In genomic region chr15:90211440-90212168, GRCh38 we compare ENCODE assay signal across 10 cellular contexts. TPM values are rescaled to one million over a fixed set of nuclear protein-coding genes. Genes with fewer than 3 reads are reported as not detected.
A peak's percentile ranks its signal among the peaks of the same experiment; 100 is the strongest.
DNase-seq lines count a peak whose midpoint lies in the region; ATAC-seq and TF ChIP-seq lines count a peak whose summit lies in the region.
"Had no signal": no experiment of that assay in that cellular context is flagged by ENCODE, and none has a peak within 500 bp of the region (broad histone marks: within the 10 kb centered on the region; RNA-seq: fewer than 3 reads in every experiment).

No MANE protein-coding gene starts in this region.

- H3K27ac Mint-ChIP-seq in H9 = peak overlapping the region in 2 of 3 experiments; percentile 70 to 81; a peak in 2 of 7 replicates
- H3K27ac Mint-ChIP-seq in stimulated activated naive CD8-positive, alpha-beta T cell treated with anti-CD3 and anti-CD28 coated beads, Interleukin-15, amount 100 ng/mL, for 72 hours = no peak overlapping the region

- no peak overlapping the region for H2BK5ac ChIP-seq in H9 (ENCODE audit: insufficient read length, low read length)

- H4K20me1 ChIP-seq in H9 (ENCODE audit: control insufficient read depth, insufficient read depth, insufficient read length) = no peaks in the 10 kb centered on the region

- no peaks in the 10 kb centered on the region for H3K27me3 ChIP-seq in H9 (ENCODE audit: insufficient read depth, low read length)

- H4K91ac ChIP-seq in H9 (ENCODE audit: insufficient read length, low read depth, low read length) = peak overlapping the region; percentile 47

- no peak overlapping the region for H3K4me3 Mint-ChIP-seq in H9
- H3K4me3 Mint-ChIP-seq in stimulated activated naive CD8-positive, alpha-beta T cell treated with anti-CD3 and anti-CD28 coated beads, Interleukin-15, amount 100 ng/mL, for 72 hours = no peak overlapping the region
- H3K4me3 Mint-ChIP-seq: nephron had no signal

- no peak overlapping the region for H4K8ac ChIP-seq in H9 (replicated peaks; ENCODE audit: insufficient read length, low read depth, low read length)

- H2AK5ac ChIP-seq in H9 (ENCODE audit: insufficient read length, low read length) = no peak overlapping the region

- H3K4me2 ChIP-seq in H9 (ENCODE audit: insufficient read depth, insufficient read length, low read length) = no peak overlapping the region

- H3T11ph ChIP-seq in H9 (ENCODE audit: low read length) = no peak overlapping the region

- H3K9me3 Mint-ChIP-seq in H9 = no peaks in the 10 kb centered on the region
- H3K9me3 Mint-ChIP-seq in stimulated activated naive CD8-positive, alpha-beta T cell treated with anti-CD3 and anti-CD28 coated beads, Interleukin-15, amount 100 ng/mL, for 72 hours = no peaks in the 10 kb centered on the region
- H3K9me3 Mint-ChIP-seq: nephron had no signal

- peaks cover 4% of the 10 kb centered on the region for H3K23me2 ChIP-seq in H9 (ENCODE audit: insufficient read length, low read depth, low read length, poor library complexity, severe bottlenecking)

- WGBS in H9 (ENCODE audit: extremely low coverage, insufficient read length, low lambda C conversion rate) = no CpG with 5 or more reads among the region's 13 CpGs

- TF ChIP-seq CTCF in H9 (conservative IDR thresholded peaks at IDR 0.05) = no peak

- no peak overlapping the region for H3K4ac ChIP-seq in H9 (ENCODE audit: low read depth, low read length)

- H3K36me3 Mint-ChIP-seq in H9 (ENCODE audit: insufficient read depth in 1 of 3, low read depth in 3 of 3) = peaks cover 7 to 17% (median 14%) of the 10 kb centered on the region in 3 experiments; a peak in 5 of 7 replicates

- no peak overlapping the region for H3K4me3 ChIP-seq in skin epidermis

- H3K4me1 ChIP-seq in H9 (ENCODE audit: insufficient read depth, low read length) = no peaks in the 10 kb centered on the region

- no peaks in the 10 kb centered on the region for H3K27me3 Mint-ChIP-seq in H9 (ENCODE audit: low read depth)
- H3K27me3 Mint-ChIP-seq in stimulated activated naive CD8-positive, alpha-beta T cell treated with anti-CD3 and anti-CD28 coated beads, Interleukin-15, amount 100 ng/mL, for 72 hours = no peaks in the 10 kb centered on the region

- H2BK20ac ChIP-seq in H9 (ENCODE audit: low read depth, low read length, poor library complexity, severe bottlenecking) = no peak overlapping the region

- H2BK12ac ChIP-seq in H9 (ENCODE audit: insufficient read length, low read depth, low read length) = no peak overlapping the region

- H3K27ac ChIP-seq in H9 (ENCODE audit: insufficient read length, low read depth, low read length) = no peak overlapping the region
- peak overlapping the region in 20 of 21 experiments; percentile 52 to 92 (median 82) for H3K27ac ChIP-seq in skin epidermis

- no peak overlapping the region for H3K18ac ChIP-seq in H9 (ENCODE audit: insufficient read length, low read depth, low read length)

- no peak for ATAC-seq in GM19351 (IDR thresholded peaks at IDR 0.05; ENCODE audit: unreplicated experiment)
- ATAC-seq in stimulated activated naive CD8-positive, alpha-beta T cell treated with anti-CD3 and anti-CD28 coated beads, Interleukin-15, amount 100 ng/mL, for 72 hours = no peak

- H2BK120ac ChIP-seq in H9 (ENCODE audit: low read depth, low read length, poor library complexity, severe bottlenecking) = no peak overlapping the region

- H3K56ac ChIP-seq in H9 (ENCODE audit: insufficient read length, low read depth, low read length) = no peak overlapping the region

- no peak overlapping the region for H3K9ac ChIP-seq in H9 (ENCODE audit: extremely low read depth, insufficient read length, low read length)

- H3K9me3 ChIP-seq in H9 (ENCODE audit: control insufficient read depth, low read depth, low read length) = no peaks in the 10 kb centered on the region

- H3K79me2 ChIP-seq in H9 (ENCODE audit: insufficient read depth, low read length) = peaks cover under 1% of the 10 kb centered on the region; the same call in 1 of the 2 replicates

- H3K23ac ChIP-seq in H9 (ENCODE audit: insufficient read length, low read depth, low read length) = no peak overlapping the region

- H2AFZ ChIP-seq in H9 (ENCODE audit: low read length) = no peak overlapping the region

- no peaks in the 10 kb centered on the region for H3K79me1 ChIP-seq in H9 (ENCODE audit: insufficient read depth, low read depth, low read length, poor library complexity, severe bottlenecking)

- DNase-seq in H9 = no peak
- DNase-seq in amniotic stem cell (lab: John Stamatoyannopoulos, UW) = peak; percentile 18
- DNase-seq in hepatic stellate cell (ENCODE audit: low spot score) = peak; percentile 90
- DNase-seq in cerebellar nuclear complex (lab: John Stamatoyannopoulos, UW) = no peak
- no peak for DNase-seq in stimulated activated naive CD8-positive, alpha-beta T cell treated with anti-CD3 and anti-CD28 coated beads, Interleukin-15, amount 100 ng/mL, for 72 hours
- no peak for DNase-seq in activated CD4-positive, alpha-beta T cell treated with anti-CD3 and anti-CD28 coated beads for 1 hour
- DNase-seq: NCI-H1417 treated with DMSO at 0.1 percent for 48 hours had no signal

- peaks cover 8 to 9% of the 10 kb centered on the region in 2 experiments for H3K4me1 Mint-ChIP-seq in H9
- peaks cover 17% of the 10 kb centered on the region for H3K4me1 Mint-ChIP-seq in stimulated activated naive CD8-positive, alpha-beta T cell treated with anti-CD3 and anti-CD28 coated beads, Interleukin-15, amount 100 ng/mL, for 72 hours

- H4K5ac ChIP-seq in H9 (ENCODE audit: insufficient read length, low read depth, low read length) = no peak overlapping the region

- H2BK15ac ChIP-seq in H9 (ENCODE audit: low read depth, low read length) = no peak overlapping the region

- peak overlapping the region; percentile 1; the same call in 1 of the 2 replicates for H3K14ac ChIP-seq in H9 (ENCODE audit: insufficient read depth, low read length)

RNA-seq across cellular contexts. Expression of gene SEMA4B, which starts 10.5 kb away (rescaled TPM):
- total RNA-seq in H9 (2021) = 32.5 and 33.2 TPM in 2 replicates

RNA-seq across cellular contexts. Expression of gene CIB1, which starts 22.1 kb away (rescaled TPM):
- total RNA-seq in H9 (2021) = 23.0 and 27.8 TPM in 2 replicates

RNA-seq across cellular contexts. Expression of gene GDPGP1, which starts 22.4 kb away (rescaled TPM):
- 6.7 and 9.7 TPM in 2 replicates for total RNA-seq in H9 (2021)

RNA-seq across cellular contexts. Expression of gene TTLL13, which starts 37.8 kb away (rescaled TPM):
- not detected in 2 replicates for total RNA-seq in H9 (2021)

RNA-seq across cellular contexts. Expression of gene NGRN, which starts 53.9 kb away (rescaled TPM):
- 79.2 and 80.2 TPM in 2 replicates for total RNA-seq in H9 (2021)

Comparison
In these comparisons a context has a peak if more than half of its experiments do, and no peak if none do; other contexts are left out.
1. DNase-seq: peak in amniotic stem cell (single experiment) and hepatic stellate cell (single experiment); none in H9 (single experiment), cerebellar nuclear complex (0 of 2), stimulated activated naive CD8-positive, alpha-beta T cell treated with anti-CD3 and anti-CD28 coated beads, Interleukin-15, amount 100 ng/mL, for 72 hours (0 of 2) and activated CD4-positive, alpha-beta T cell treated with anti-CD3 and anti-CD28 coated beads for 1 hour (single experiment).
2. H3K27ac Mint-ChIP-seq: peak in H9 (2 of 3); none in stimulated activated naive CD8-positive, alpha-beta T cell treated with anti-CD3 and anti-CD28 coated beads, Interleukin-15, amount 100 ng/mL, for 72 hours (0 of 2).